2 cellular contexts compared by ENCODE assay signal in genomic region chr10:58460157-58460556, GRCh38.
TF ChIP-seq lines count a peak whose summit lies in the region.

No MANE protein-coding gene starts in this region.

TF ChIP-seq in HepG2, 621 proteins besides CTCF, POLR2A, EP300 and RAD21 (continues in another document):
- TF ChIP-seq ZSCAN21 (CRISPR knock-in tag; IDR thresholded peaks at IDR 0.05; ENCODE audit: borderline replicate concordance) (no peak), AFF4 (CRISPR knock-in tag; IDR thresholded peaks at IDR 0.05) (no peak), FOXA3 (CRISPR knock-in tag; IDR thresholded peaks at IDR 0.05) (no peak), MAFG (CRISPR knock-in tag; IDR thresholded peaks at IDR 0.05) (no peak), RELA (CRISPR knock-in tag; IDR thresholded peaks at IDR 0.05) (no peak), SMC3 (IDR thresholded peaks at IDR 0.05; ENCODE audit: low read length) (no peak), BHLHE40 (IDR thresholded peaks at IDR 0.05; ENCODE audit: low read length) (no peak), ZXDC (CRISPR knock-in tag; IDR thresholded peaks at IDR 0.05) (no peak), DNMT1 (CRISPR knock-in tag; IDR thresholded peaks at IDR 0.05) (no peak), ZNF557 (CRISPR knock-in tag; IDR thresholded peaks at IDR 0.05) (no peak), KDM1A (CRISPR knock-in tag; IDR thresholded peaks at IDR 0.05) (no peak), ZSCAN25 (CRISPR knock-in tag; IDR thresholded peaks at IDR 0.05) (no peak), GMEB1 (CRISPR knock-in tag; IDR thresholded peaks at IDR 0.05; ENCODE audit: borderline replicate concordance) (no peak), CAMTA2 (CRISPR knock-in tag; IDR thresholded peaks at IDR 0.05; ENCODE audit: borderline replicate concordance) (no peak), ZNF761 (CRISPR knock-in tag; conservative IDR thresholded peaks at IDR 0.05) (no peak), IRF9 (CRISPR knock-in tag; IDR thresholded peaks at IDR 0.05; ENCODE audit: borderline replicate concordance) (no peak)

TF ChIP-seq in IMR-90, 13 proteins besides CTCF, POLR2A, EP300 and RAD21:
- no peak for TF ChIP-seq RFX5 (IDR thresholded peaks at IDR 0.05; ENCODE audit: low read depth, low read length)
- no peak for TF ChIP-seq CEBPB (IDR thresholded peaks at IDR 0.05; ENCODE audit: low read depth, low read length)
- no peak for TF ChIP-seq RCOR1 (IDR thresholded peaks at IDR 0.05; ENCODE audit: insufficient replicate concordance, low read length)
- no peak for TF ChIP-seq MAFK (IDR thresholded peaks at IDR 0.05; ENCODE audit: low read depth, low read length)
- no peak for TF ChIP-seq MAZ (IDR thresholded peaks at IDR 0.05; ENCODE audit: borderline replicate concordance, low read depth, low read length)
- no peak for TF ChIP-seq USF2 (IDR thresholded peaks at IDR 0.05; ENCODE audit: low read depth, low read length)
- no peak for TF ChIP-seq NFE2L2 (IDR thresholded peaks at IDR 0.05; ENCODE audit: low read depth, low read length)
- TF ChIP-seq FOS (IDR thresholded peaks at IDR 0.05; ENCODE audit: low read depth, low read length) = no peak
- no peak for TF ChIP-seq BHLHE40 (IDR thresholded peaks at IDR 0.05; ENCODE audit: low read depth, low read length)
- no peak for TF ChIP-seq MXI1 (IDR thresholded peaks at IDR 0.05; ENCODE audit: borderline replicate concordance, low read depth, low read length)
- no peak for TF ChIP-seq SMC3 (IDR thresholded peaks at IDR 0.05; ENCODE audit: low read depth, low read length)
- TF ChIP-seq CHD1 (IDR thresholded peaks at IDR 0.05; ENCODE audit: low read depth, low read length) = no peak
- TF ChIP-seq ELK1 (IDR thresholded peaks at IDR 0.05; ENCODE audit: borderline replicate concordance, low read depth, low read length) = no peak
